ENCODE assay signal across 11 cellular contexts in the genomic region with DNA sequence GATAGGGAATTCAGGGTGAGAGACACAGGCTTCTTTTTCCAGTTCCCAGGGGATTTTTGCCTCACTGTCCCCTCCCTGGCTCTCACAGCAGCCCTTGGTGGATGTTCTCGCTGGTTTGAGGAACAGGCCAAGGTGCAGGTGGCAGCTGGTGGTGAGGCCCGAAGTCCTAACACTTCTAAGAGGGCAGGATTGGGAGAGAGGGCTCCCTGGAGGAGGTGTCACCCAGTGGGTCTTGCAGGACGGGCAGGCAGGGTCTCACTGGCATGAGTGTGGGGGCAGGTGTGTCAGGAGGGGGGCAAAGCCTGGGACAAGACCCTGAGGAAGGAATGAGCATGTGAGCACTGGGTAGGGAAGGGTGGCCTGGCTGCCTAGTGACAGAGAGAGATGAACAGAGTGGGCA. TPM values are rescaled to one million over a fixed set of nuclear protein-coding genes. Genes with fewer than 3 reads are reported as not detected.
DNase-seq lines count a peak whose midpoint lies in the region; ATAC-seq and TF ChIP-seq lines count a peak whose summit lies in the region.
"Had no signal": no experiment of that assay in that cellular context is flagged by ENCODE, and none has a peak within 500 bp of the region (broad histone marks: within the 10 kb centered on the region; RNA-seq: fewer than 3 reads in every experiment).

No MANE protein-coding gene starts in this region.

- H3K36me3 ChIP-seq in Peyer's patch: peaks cover 0 to under 1% (median 0%) of the 10 kb centered on the region in 3 donors
- H3K36me3 ChIP-seq in stomach smooth muscle (ENCODE audit: control insufficient read depth in 2 of 2, insufficient read depth in 2 of 2, low read length in 2 of 2): no peaks in the 10 kb centered on the region
- H3K36me3 ChIP-seq: BE2C had no signal

- ATAC-seq in left ventricle myocardium superior: no peak

- H3K27ac Mint-ChIP-seq in osteocyte (ENCODE audit: unreplicated experiment): no peak overlapping the region

- intact Hi-C loops in cardiac septum (cut with DNase I): no loop called here
- intact Hi-C loops in left ventricle myocardium superior (cut with micrococcal nuclease): no loop called here

- no peak overlapping the region for H3K4me3 Mint-ChIP-seq in osteocyte (ENCODE audit: unreplicated experiment)

- H3K9ac ChIP-seq in stomach smooth muscle (ENCODE audit: low read length in 2 of 2): no peak overlapping the region

- TF ChIP-seq CTCF in Peyer's patch (IDR thresholded peaks at IDR 0.05) (no peak), osteocyte (IDR thresholded peaks at IDR 0.05) (no peak)

- peaks cover 44% of the 10 kb centered on the region for H3K4me1 Mint-ChIP-seq in osteocyte (ENCODE audit: unreplicated experiment)

- no peak for TF ChIP-seq POLR2A in Peyer's patch (IDR thresholded peaks at IDR 0.05)

- H3K27ac ChIP-seq in Peyer's patch (peak overlapping the region in 3 of 4 donors; percentile 12 to 89 (median 82)), stomach smooth muscle (ENCODE audit: low read length) (peak overlapping the region; percentile 31)

- H3K27me3 ChIP-seq in Peyer's patch (no peaks in the 10 kb centered on the region), stomach smooth muscle (ENCODE audit: control insufficient read depth in 1 of 2, insufficient read depth in 2 of 2, low read length in 2 of 2) (no peaks in the 10 kb centered on the region)
- H3K27me3 ChIP-seq: BE2C had no signal

- H3K36me3 Mint-ChIP-seq in osteocyte (ENCODE audit: unreplicated experiment): no peaks in the 10 kb centered on the region

- H3K4me1 ChIP-seq in Peyer's patch: peaks cover 0 to 47% (median 42%) of the 10 kb centered on the region in 4 donors
- H3K4me1 ChIP-seq in stomach smooth muscle (ENCODE audit: control insufficient read depth, insufficient read depth, low read length): peaks cover 41% of the 10 kb centered on the region

- DNase-seq in cardiac septum (ENCODE audit: low spot score) (peak; percentile 57), left ventricle myocardium superior (no peak), Peyer's patch (peak in 2 of 3 donors; percentile 32 to 44), islet precursor cell (peak; percentile 44), AG08395 (ENCODE audit: low spot score) (no peak), osteocyte (ENCODE audit: extremely low spot score, unreplicated experiment) (no peak)
- DNase-seq in central memory CD4-positive, alpha-beta T cell: no peak
- DNase-seq: BE2C, NCI-H1694 treated with DMSO at 0.1 percent for 48 hours had no signal

- H3K9me3 Mint-ChIP-seq in osteocyte (ENCODE audit: unreplicated experiment): no peaks in the 10 kb centered on the region

- H3K27me3 Mint-ChIP-seq in osteocyte (ENCODE audit: unreplicated experiment): no peaks in the 10 kb centered on the region

- H3K4me3 ChIP-seq in Peyer's patch: no peak overlapping the region
- H3K4me3 ChIP-seq in stomach smooth muscle (ENCODE audit: low read length in 2 of 2): no peak overlapping the region
- H3K4me3 ChIP-seq: skin epidermis had no signal

- H3K9me3 ChIP-seq in Peyer's patch (no peaks in the 10 kb centered on the region), stomach smooth muscle (ENCODE audit: control insufficient read depth in 2 of 2, low read length in 2 of 2) (no peaks in the 10 kb centered on the region)
- H3K9me3 ChIP-seq: BE2C had no signal

RNA-seq across cellular contexts. Expression of a gene that starts 9.2 kb away (rescaled TPM):
- total RNA-seq in cardiac septum: 5.3 TPM
- 4.1 TPM for total RNA-seq in left ventricle myocardium superior
- 1 to 10 TPM; 1.3 to 4.3 (median 2.6) TPM for total RNA-seq in Peyer's patch
- total RNA-seq in osteocyte: 1.6 and 3.5 TPM in 2 replicates

RNA-seq across cellular contexts. Expression of a gene that starts 58.6 kb away (rescaled TPM):
- total RNA-seq in cardiac septum: 0.67 TPM
- 0.97 TPM for total RNA-seq in left ventricle myocardium superior
- total RNA-seq in Peyer's patch: under 1 TPM in 1 of 4 donors, not detected in 3; 0.80 TPM
- total RNA-seq in osteocyte: not detected in 2 replicates

Comparison
In these comparisons a context has a peak if more than half of its experiments do, and no peak if none do; other contexts are left out.
1. DNase-seq: peak in cardiac septum (single experiment), Peyer's patch (2 of 3) and islet precursor cell (single experiment); none in left ventricle myocardium superior (single experiment), central memory CD4-positive, alpha-beta T cell (single experiment), AG08395 (single experiment) and osteocyte (single experiment).